ENCODE assay signal across 36 cellular contexts in the genomic region with DNA sequence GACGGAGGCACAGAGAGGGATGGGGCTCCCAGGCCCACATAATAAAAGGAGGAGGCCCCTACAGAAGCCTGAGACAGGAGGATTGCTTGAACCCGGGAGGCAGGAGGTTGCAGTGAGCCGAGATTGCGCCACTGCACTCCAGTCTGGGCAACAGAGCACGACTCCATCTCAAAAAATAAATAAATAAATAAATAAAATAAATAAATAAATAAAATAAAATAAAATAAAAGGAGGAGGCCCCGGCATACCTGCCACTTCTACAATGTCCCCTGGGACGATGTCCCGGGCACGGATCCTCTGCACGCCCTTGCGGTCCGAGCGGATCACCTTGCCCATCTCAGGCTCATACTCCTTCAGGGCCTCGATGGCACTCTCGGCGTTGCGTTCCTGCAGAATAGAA. TPM values are rescaled to one million over a fixed set of nuclear protein-coding genes. Genes with fewer than 3 reads are reported as not detected.
"Had no signal": no experiment of that assay in that cellular context is flagged by ENCODE, and none has a peak within 500 bp of the region (broad histone marks: within the 10 kb centered on the region; RNA-seq: fewer than 3 reads in every experiment).

No MANE protein-coding gene starts in this region.

- H3K27ac Mint-ChIP-seq: activated CD4-positive, alpha-beta memory T cell treated with anti-CD3 and anti-CD28 coated beads, Interleukin-2, amount 10 ng/mL, durations not matched to agents 7 days and 5 days; activated CD4-positive, alpha-beta T cell treated with anti-CD3 and anti-CD28 coated beads for 36 hours; activated CD8-positive, alpha-beta memory T cell treated with anti-CD3 and anti-CD28 coated beads, Interleukin-2, amount 10 ng/mL, durations not matched to agents 7 days and 5 days; activated CD8-positive, alpha-beta T cell treated with anti-CD3 and anti-CD28 coated beads, Interleukin-2, amount 10 ng/mL, durations not matched to agents 7 days and 5 days; activated naive CD4-positive, alpha-beta T cell treated with anti-CD3 and anti-CD28 coated beads, Interleukin-2, amount 10 ng/mL, durations not matched to agents 7 days and 5 days; activated naive CD4-positive, alpha-beta T cell treated with anti-CD3 and anti-CD28 coated beads, Interleukin-2, amount 50 U/mL, for 72 hours; activated naive CD8-positive, alpha-beta T cell treated with anti-CD3 and anti-CD28 coated beads for 36 hours; activated T-cell treated with anti-CD3 and anti-CD28 coated beads, Interleukin-2, amount 50 U/mL, for 24 hours; activated T-helper 2 cell treated with anti-CD3 and anti-CD28 coated beads, Interferon-gamma antibody, Interleukin-2, Interleukin-4, amounts not matched to agents 10 μg/mL and 5 μg/mL and 100 μg/mL, durations not matched to agents 14 hours and 24 hours and 36 hours; T-helper 1 cell treated with Interleukin-12 subunit alpha and Interleukin-12 subunit beta and Interleukin-4 antibody, amounts not matched to agents 30 μg/mL and 1 μg/mL, for 36 hours; T-helper 2 cell treated with Interferon-gamma antibody and Interleukin-4, amounts not matched to agents 5 μg/mL and 100 μg/mL, for 36 hours had no signal

- H3K4me3 ChIP-seq: adrenal gland, body of pancreas, breast epithelium had no signal

- H3K4me1 Mint-ChIP-seq: activated CD4-positive, alpha-beta T cell treated with anti-CD3 and anti-CD28 coated beads for 36 hours; activated CD8-positive, alpha-beta memory T cell treated with anti-CD3 and anti-CD28 coated beads, Interleukin-2, amount 10 ng/mL, durations not matched to agents 7 days and 5 days; activated naive CD8-positive, alpha-beta T cell treated with anti-CD3 and anti-CD28 coated beads for 36 hours had no signal

- ATAC-seq: activated CD4-positive, alpha-beta T cell treated with anti-CD3 and anti-CD28 coated beads for 36 hours; activated CD4-positive, CD25-positive, alpha-beta regulatory T cell treated with anti-CD3 and anti-CD28 coated beads, Interleukin-2, amount 50 U/mL, for 24 hours; activated CD8-positive, alpha-beta memory T cell treated with anti-CD3 and anti-CD28 coated beads, Interleukin-2, amount 10 ng/mL, durations not matched to agents 7 days and 5 days; activated CD8-positive, alpha-beta T cell treated with anti-CD3 and anti-CD28 coated beads, Interleukin-2, amount 10 ng/mL, durations not matched to agents 7 days and 5 days; activated naive CD4-positive, alpha-beta T cell treated with anti-CD3 and anti-CD28 coated beads, Interleukin-2, amount 50 U/mL, for 72 hours; body of pancreas had no signal

- H3K27ac ChIP-seq: adrenal gland, body of pancreas, brain microvascular endothelial cell, breast epithelium, VCaP had no signal

- H3K4me1 ChIP-seq: adrenal gland, body of pancreas, breast epithelium had no signal

- FAIRE-seq: astrocyte, TTC549 had no signal

- H3K4me3 Mint-ChIP-seq: activated CD4-positive, alpha-beta memory T cell treated with anti-CD3 and anti-CD28 coated beads, Interleukin-2, amount 10 ng/mL, durations not matched to agents 7 days and 5 days; activated CD4-positive, alpha-beta T cell treated with anti-CD3 and anti-CD28 coated beads for 36 hours; activated CD4-positive, alpha-beta T cell treated with anti-CD3 and anti-CD28 coated beads, Interleukin-2, amount 10 ng/mL, durations not matched to agents 7 days and 5 days; activated CD8-positive, alpha-beta memory T cell treated with anti-CD3 and anti-CD28 coated beads, Interleukin-2, amount 10 ng/mL, durations not matched to agents 7 days and 5 days; activated CD8-positive, alpha-beta T cell treated with anti-CD3 and anti-CD28 coated beads, Interleukin-2, amount 10 ng/mL, durations not matched to agents 7 days and 5 days; activated naive CD4-positive, alpha-beta T cell treated with anti-CD3 and anti-CD28 coated beads, Interleukin-2, amount 10 ng/mL, durations not matched to agents 7 days and 5 days; activated naive CD8-positive, alpha-beta T cell treated with anti-CD3 and anti-CD28 coated beads for 36 hours; activated T-cell treated with anti-CD3 and anti-CD28 coated beads, Interleukin-2, amount 50 U/mL, for 24 hours; T-helper 1 cell treated with Interleukin-12 subunit alpha and Interleukin-12 subunit beta and Interleukin-4 antibody, amounts not matched to agents 30 μg/mL and 1 μg/mL, for 36 hours; T-helper 2 cell treated with Interferon-gamma antibody and Interleukin-4, amounts not matched to agents 5 μg/mL and 100 μg/mL, for 36 hours had no signal

- H3K36me3 ChIP-seq: adrenal gland, brain microvascular endothelial cell, breast epithelium had no signal

- H3K27me3 ChIP-seq: adrenal gland, body of pancreas, brain microvascular endothelial cell, breast epithelium had no signal

- H3K9me3 ChIP-seq: adrenal gland, body of pancreas, breast epithelium had no signal

- H3K9me3 Mint-ChIP-seq: activated CD4-positive, alpha-beta memory T cell treated with anti-CD3 and anti-CD28 coated beads, Interleukin-2, amount 10 ng/mL, durations not matched to agents 7 days and 5 days; activated CD4-positive, alpha-beta T cell treated with anti-CD3 and anti-CD28 coated beads, Interleukin-2, amount 10 ng/mL, durations not matched to agents 7 days and 5 days; activated naive CD4-positive, alpha-beta T cell treated with anti-CD3 and anti-CD28 coated beads, Interleukin-2, amount 10 ng/mL, durations not matched to agents 7 days and 5 days; activated naive CD4-positive, alpha-beta T cell treated with anti-CD3 and anti-CD28 coated beads, Interleukin-2, amount 50 U/mL, for 72 hours; activated naive CD8-positive, alpha-beta T cell treated with anti-CD3 and anti-CD28 coated beads for 36 hours; activated T-cell treated with anti-CD3 and anti-CD28 coated beads, Interleukin-2, amount 50 U/mL, for 24 hours; activated T-helper 2 cell treated with anti-CD3 and anti-CD28 coated beads, Interferon-gamma antibody, Interleukin-2, Interleukin-4, amounts not matched to agents 10 μg/mL and 5 μg/mL and 100 μg/mL, durations not matched to agents 14 hours and 24 hours and 36 hours; T-helper 1 cell treated with Interleukin-12 subunit alpha and Interleukin-12 subunit beta and Interleukin-4 antibody, amounts not matched to agents 30 μg/mL and 1 μg/mL, for 36 hours; T-helper 2 cell treated with Interferon-gamma antibody and Interleukin-4, amounts not matched to agents 5 μg/mL and 100 μg/mL, for 36 hours had no signal

- DNase-seq: activated CD4-positive, alpha-beta memory T cell treated with anti-CD3 and anti-CD28 coated beads, Interleukin-2, amount 10 ng/mL, durations not matched to agents 7 days and 5 days; activated CD4-positive, alpha-beta T cell treated with anti-CD3 and anti-CD28 coated beads for 1 hour; activated CD4-positive, alpha-beta T cell treated with anti-CD3 and anti-CD28 coated beads for 36 hours; activated CD4-positive, alpha-beta T cell treated with anti-CD3 and anti-CD28 coated beads for 48 hours; activated CD4-positive, alpha-beta T cell treated with anti-CD3 and anti-CD28 coated beads, Interleukin-2, amount 10 ng/mL, durations not matched to agents 7 days and 5 days; activated CD4-positive, alpha-beta T cell treated with anti-CD3 and anti-CD28 coated beads, Interleukin-2, amount 50 U/mL, for 48 hours; activated CD4-positive, CD25-positive, alpha-beta regulatory T cell; activated CD8-positive, alpha-beta memory T cell treated with anti-CD3 and anti-CD28 coated beads for 24 hours; activated CD8-positive, alpha-beta memory T cell treated with anti-CD3 and anti-CD28 coated beads, Interleukin-2, amount 10 ng/mL, durations not matched to agents 7 days and 5 days; activated CD8-positive, alpha-beta memory T cell treated with anti-CD3 and anti-CD28 coated beads, Interleukin-2, amount 50 U/mL, for 48 hours; activated CD8-positive, alpha-beta T cell treated with anti-CD3 and anti-CD28 coated beads, Interleukin-2, amount 10 ng/mL, durations not matched to agents 7 days and 5 days; activated effector memory CD4-positive, alpha-beta T cell treated with Interleukin-2 at 50 U/mL for 16 hours; activated gamma-delta T cell; activated naive CD4-positive, alpha-beta T cell treated with anti-CD3 and anti-CD28 coated beads, Interleukin-2, amount 10 ng/mL, durations not matched to agents 7 days and 5 days; activated naive CD4-positive, alpha-beta T cell treated with Interleukin-2 at 50 U/mL for 16 hours; activated naive CD8-positive, alpha-beta T cell treated with anti-CD3 and anti-CD28 coated beads for 36 hours; activated T-cell treated with anti-CD3 and anti-CD28 coated beads, Interleukin-2, amount 50 U/mL, for 24 hours; activated T-cell treated with anti-CD3 and anti-CD28 coated beads, Interleukin-2, amount 50 U/mL, for 48 hours; adrenal gland; amniotic stem cell; aorta; body of pancreas; brain microvascular endothelial cell; central memory CD4-positive, alpha-beta T cell; T-helper 1 cell; T-helper 2 cell; T-helper 9 cell had no signal

- H3K27me3 Mint-ChIP-seq: activated CD4-positive, alpha-beta memory T cell treated with anti-CD3 and anti-CD28 coated beads, Interleukin-2, amount 10 ng/mL, durations not matched to agents 7 days and 5 days; activated CD4-positive, alpha-beta T cell treated with anti-CD3 and anti-CD28 coated beads for 36 hours; activated CD4-positive, alpha-beta T cell treated with anti-CD3 and anti-CD28 coated beads, Interleukin-2, amount 10 ng/mL, durations not matched to agents 7 days and 5 days; activated CD8-positive, alpha-beta memory T cell treated with anti-CD3 and anti-CD28 coated beads, Interleukin-2, amount 10 ng/mL, durations not matched to agents 7 days and 5 days; activated naive CD4-positive, alpha-beta T cell treated with anti-CD3 and anti-CD28 coated beads, Interleukin-2, amount 10 ng/mL, durations not matched to agents 7 days and 5 days; activated naive CD8-positive, alpha-beta T cell treated with anti-CD3 and anti-CD28 coated beads for 36 hours; activated T-cell treated with anti-CD3 and anti-CD28 coated beads, Interleukin-2, amount 50 U/mL, for 24 hours had no signal

RNA-seq across cellular contexts. Expression of gene P2RX1, which starts 34.7 kb away (rescaled TPM):
- total RNA-seq: astrocyte had no signal
